26 cellular contexts compared by ENCODE assay signal in the genomic region with DNA sequence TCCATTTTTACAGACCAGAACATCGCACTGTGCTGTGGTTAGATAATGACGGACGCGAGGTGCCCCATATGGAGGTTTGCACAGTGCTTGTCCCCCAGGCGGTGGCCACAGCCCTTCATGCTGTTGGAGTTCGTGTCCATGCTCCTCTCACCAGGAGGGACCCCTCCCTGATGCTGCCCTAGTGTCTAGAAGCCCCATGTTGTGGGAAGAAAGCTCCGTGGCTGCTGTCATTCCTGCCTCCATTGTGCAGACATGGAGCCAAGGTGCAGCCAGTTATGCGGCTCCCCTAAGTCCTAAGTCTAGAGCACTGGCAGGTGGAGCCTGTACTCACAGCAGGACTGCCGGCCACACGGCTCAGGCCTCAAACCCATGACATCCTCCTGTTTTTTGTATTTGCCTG.
"Had no signal": no experiment of that assay in that cellular context is flagged by ENCODE, and none has a peak within 500 bp of the region (broad histone marks: within the 10 kb centered on the region; RNA-seq: fewer than 3 reads in every experiment).

No MANE protein-coding gene starts in this region.

- H3K4me1 ChIP-seq: ascending aorta, breast epithelium, colonic mucosa, heart left ventricle had no signal

- H3K4me3 ChIP-seq: ascending aorta, breast epithelium, cardiac muscle cell, colonic mucosa, heart left ventricle had no signal

- DNase-seq: activated CD4-positive, alpha-beta memory T cell treated with anti-CD3 and anti-CD28 coated beads for 36 hours; activated CD4-positive, alpha-beta T cell treated with anti-CD3 and anti-CD28 coated beads for 36 hours; activated CD4-positive, alpha-beta T cell treated with anti-CD3 and anti-CD28 coated beads, Interleukin-2, amount 10 ng/mL, durations not matched to agents 24 days and 14 days; activated CD4-positive, CD25-positive, alpha-beta regulatory T cell; activated CD4-positive, CD25-positive, alpha-beta regulatory T cell treated with anti-CD3 and anti-CD28 coated beads, Interleukin-2, amount 50 U/mL, for 72 hours; activated CD8-positive, alpha-beta memory T cell treated with anti-CD3 and anti-CD28 coated beads, Interleukin-2, amount 50 U/mL, for 48 hours; activated CD8-positive, alpha-beta T cell treated with anti-CD3 and anti-CD28 coated beads, Interleukin-2, amount 10 ng/mL, durations not matched to agents 7 days and 5 days; activated naive CD4-positive, alpha-beta T cell treated with anti-CD3 and anti-CD28 coated beads for 36 hours; activated naive CD8-positive, alpha-beta T cell treated with anti-CD3 and anti-CD28 coated beads, Interleukin-2, amount 10 ng/mL, durations not matched to agents 7 days and 5 days; activated T-cell treated with anti-CD3 and anti-CD28 coated beads for 4 hours; activated T-cell treated with anti-CD3 and anti-CD28 coated beads, Interleukin-2, amount 50 U/mL, for 24 hours; activated T-cell treated with anti-CD3 and anti-CD28 coated beads, Interleukin-2, amount 50 U/mL, for 72 hours; central memory CD4-positive, alpha-beta T cell; cerebellar nuclear complex; colonic mucosa; effector CD8-positive, alpha-beta T cell; foreskin fibroblast; heart left ventricle; T-helper 2 cell had no signal

- FAIRE-seq: endometrium, endothelial cell of umbilical vein, frontal cortex had no signal

- H3K9me3 ChIP-seq: ascending aorta had no signal

- H3K27me3 ChIP-seq: ascending aorta, cardiac muscle cell, colonic mucosa, heart left ventricle had no signal

- H3K27ac ChIP-seq: ascending aorta, breast epithelium, cardiac muscle cell, colonic mucosa, epithelial cell of prostate, heart left ventricle had no signal

- H3K36me3 ChIP-seq: ascending aorta, breast epithelium, cardiac muscle cell, colonic mucosa, heart left ventricle had no signal

- ATAC-seq: activated CD4-positive, alpha-beta T cell treated with anti-CD3 and anti-CD28 coated beads for 36 hours; activated CD8-positive, alpha-beta T cell treated with anti-CD3 and anti-CD28 coated beads, Interleukin-2, amount 10 ng/mL, durations not matched to agents 7 days and 5 days; activated T-cell treated with anti-CD3 and anti-CD28 coated beads, Interleukin-2, amount 50 U/mL, for 72 hours; heart left ventricle had no signal
